ENCODE assay signal across 33 cellular contexts in genomic region chr5:137503456-137503855, GRCh38.
"Had no signal": no experiment of that assay in that cellular context is flagged by ENCODE, and none has a peak within 500 bp of the region (broad histone marks: within the 10 kb centered on the region; RNA-seq: fewer than 3 reads in every experiment).

No MANE protein-coding gene starts in this region.

- H3K27me3 ChIP-seq: MG63 had no signal

- H3K36me3 ChIP-seq: MG63 had no signal

- H3K4me3 ChIP-seq: MG63 had no signal

- DNase-seq: Karpas-422, Kasumi-1, MG63, MM.1S, MV-4-11, NCI-H1048, NCI-H1092, NCI-H1092 treated with DMSO at 0.1 percent for 48 hours, NCI-H1105, NCI-H1105 treated with DMSO at 0.1 percent for 48 hours, NCI-H1417, NCI-H1417 treated with DMSO at 0.1 percent for 48 hours, NCI-H1436, NCI-H1436 treated with DMSO at 0.1 percent for 48 hours, NCI-H146, NCI-H1694, NCI-H1694 treated with DMSO at 0.1 percent for 48 hours, NCI-H187, NCI-H187 treated with DMSO at 0.1 percent for 48 hours, NCI-H1930, NCI-H2081, NCI-H2081 treated with DMSO at 0.1 percent for 48 hours, NCI-H2107, NCI-H2171, NCI-H2171 treated with DMSO at 0.1 percent for 48 hours, NCI-H2227 treated with DMSO at 0.1 percent for 48 hours, NCI-H226, NCI-H345, NCI-H446, NCI-H446 treated with DMSO at 0.1 percent for 48 hours, NCI-H510A, NCI-H510A treated with DMSO at 0.1 percent for 48 hours, NCI-H524 had no signal

- H3K9me3 ChIP-seq: MG63 had no signal
